8 cellular contexts compared by ENCODE assay signal in genomic region chr20:20367681-20368413, GRCh38. TPM values are rescaled to one million over a fixed set of nuclear protein-coding genes. Genes with fewer than 3 reads are reported as not detected.
DNase-seq lines count a peak whose midpoint lies in the region; ATAC-seq, FAIRE-seq and TF ChIP-seq lines count a peak whose summit lies in the region.

A gene with protein sequence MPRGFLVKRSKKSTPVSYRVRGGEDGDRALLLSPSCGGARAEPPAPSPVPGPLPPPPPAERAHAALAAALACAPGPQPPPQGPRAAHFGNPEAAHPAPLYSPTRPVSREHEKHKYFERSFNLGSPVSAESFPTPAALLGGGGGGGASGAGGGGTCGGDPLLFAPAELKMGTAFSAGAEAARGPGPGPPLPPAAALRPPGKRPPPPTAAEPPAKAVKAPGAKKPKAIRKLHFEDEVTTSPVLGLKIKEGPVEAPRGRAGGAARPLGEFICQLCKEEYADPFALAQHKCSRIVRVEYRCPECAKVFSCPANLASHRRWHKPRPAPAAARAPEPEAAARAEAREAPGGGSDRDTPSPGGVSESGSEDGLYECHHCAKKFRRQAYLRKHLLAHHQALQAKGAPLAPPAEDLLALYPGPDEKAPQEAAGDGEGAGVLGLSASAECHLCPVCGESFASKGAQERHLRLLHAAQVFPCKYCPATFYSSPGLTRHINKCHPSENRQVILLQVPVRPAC (plus strand): TSS chr20:20368104. CDS start chr20:20368268, 164 bp downstream.

- H3K27ac ChIP-seq in HepG2 (ENCODE audit: extremely low read length, insufficient read depth, low read length) (no peak within 1 kb of the TSS), right lobe of liver (no peak within 1 kb of the TSS), duodenal mucosa (ENCODE audit: low read depth, low read length) (no peak within 1 kb of the TSS), uterus (no peak within 1 kb of the TSS)

- DNase-seq in HepG2 (ENCODE audit: low spot score), result no peak
- no peak for DNase-seq in right lobe of liver
- peak; percentile 100 for DNase-seq in NCI-H748 treated with DMSO at 0.1 percent for 48 hours (lab: John Stamatoyannopoulos, UW)
- peak; percentile 54 to 96 (median 68) for DNase-seq in posterior cingulate gyrus
- DNase-seq in uterus, result no peak
- no peak for DNase-seq in Kasumi-1 (lab: John Stamatoyannopoulos, UW)

- TF ChIP-seq CTCF in HepG2 (CRISPR knock-in tag; IDR thresholded peaks at IDR 0.05) (no peak), right lobe of liver (IDR thresholded peaks at IDR 0.05) (no peak), uterus (IDR thresholded peaks at IDR 0.05) (no peak)

- no peak for TF ChIP-seq EP300 in HepG2 (IDR thresholded peaks at IDR 0.05; ENCODE audit: low read depth in 2 of 2, low read length in 2 of 2)
- TF ChIP-seq EP300 in HepG2 (CRISPR knock-in tag; IDR thresholded peaks at IDR 0.05; ENCODE audit: borderline replicate concordance), result no peak

- TF ChIP-seq RAD21 in HepG2 (CRISPR knock-in tag; IDR thresholded peaks at IDR 0.05), result no peak

- peak within 1 kb of the TSS; percentile 35 to 54 (median 41); a peak in 3 of 6 replicates for H3K4me3 ChIP-seq in HepG2 (replicated peaks in 1 of 3; ENCODE audit: insufficient read depth in 1 of 3, low read depth in 2 of 3, low read length in 3 of 3)
- peak within 1 kb of the TSS in 1 of 3 donors; percentile 10 for H3K4me3 ChIP-seq in right lobe of liver
- peak within 1 kb of the TSS; percentile 15 to 45 for H3K4me3 ChIP-seq in duodenal mucosa (ENCODE audit: low read depth in 1 of 2, low read length in 2 of 2)
- no peak within 1 kb of the TSS for H3K4me3 ChIP-seq in uterus

- H3K9me3 ChIP-seq in HepG2 (ENCODE audit: low read length) (no peaks in the 10 kb centered on the region), right lobe of liver (no peaks in the 10 kb centered on the region), duodenal mucosa (ENCODE audit: control insufficient read depth in 1 of 2, low read length in 2 of 2) (no peaks in the 10 kb centered on the region), uterus (no peaks in the 10 kb centered on the region)

- BruUV-seq in HepG2 (replicated peaks; lab: Mats Ljungman, UMichigan), result no TSS peak

- intact Hi-C loops in HepG2 (cut with micrococcal nuclease; ENCODE audit: unreplicated experiment) (no loop called here), right lobe of liver (cut with DNase I) (loop anchor here in 1 of 2 donors (10.0 kb wide), 1 partner anchor 197 kb away; no protein-coding TSS in a partner anchor), posterior cingulate gyrus (cut with DNase I) (loop anchor here (5.0 kb wide), 1 partner anchor 39 kb away; no protein-coding TSS in a partner anchor), uterus (cut with DNase I; ENCODE audit: low total_unique reads) (no loop called here)

- H3K27me3 ChIP-seq in HepG2 (ENCODE audit: control insufficient read depth in 1 of 2, insufficient read depth in 2 of 2, low read length in 2 of 2), result peaks cover 24 to 91% of the 10 kb centered on the region in 2 experiments
- H3K27me3 ChIP-seq in right lobe of liver, result peaks cover 0 to 54% of the 10 kb centered on the region in 2 donors
- peaks cover 67 to 68% of the 10 kb centered on the region in 2 donors for H3K27me3 ChIP-seq in duodenal mucosa (ENCODE audit: control insufficient read depth in 1 of 2, insufficient read depth in 2 of 2, low read length in 2 of 2)
- peaks cover 6 to 43% of the 10 kb centered on the region in 2 donors for H3K27me3 ChIP-seq in uterus

- no peak within 1 kb of the TSS for H2AFZ ChIP-seq in HepG2 (ENCODE audit: low read length)

- in situ Hi-C loops in HepG2 (cut with HindIII; ENCODE audit: extremely low pct_ligation_motif_present, low pct_unique_long_range_greater_than_20kb), result no loop called here

- FAIRE-seq in HepG2 (lab: Jason Lieb, UNC), result no peak

- 14% methylated on average over 70 of the region's 101 CpGs for WGBS in HepG2 (ENCODE audit: low lambda C conversion rate)
- whole genome bisulfite sequencing in right lobe of liver (ENCODE audit: insufficient coverage, low coverage, low lambda C conversion rate, missing lambda C conversion rate), result no CpG with 5 or more reads among the region's 101 CpGs

- CTCF ChIA-PET in HepG2 (lab: Yijun Ruan, JAX; ENCODE audit: low intra/inter-chr PET ratio, low total read pairs), result no interaction called here

- POLR2A ChIA-PET in HepG2 (lab: Yijun Ruan, JAX), result no interaction called here

- H3K36me3 ChIP-seq in HepG2 (replicated peaks in 1 of 2; ENCODE audit: control insufficient read depth in 1 of 2, insufficient read depth in 2 of 2, low read length in 2 of 2) (no peaks in the 10 kb centered on the region), right lobe of liver (no peaks in the 10 kb centered on the region), duodenal mucosa (ENCODE audit: control insufficient read depth in 1 of 2, insufficient read depth in 2 of 2, low read length in 2 of 2) (no peaks in the 10 kb centered on the region), uterus (no peaks in the 10 kb centered on the region)

- peak within 1 kb of the TSS; percentile 62 for H3K4me2 ChIP-seq in HepG2 (ENCODE audit: low read depth, low read length)

- H4K20me1 ChIP-seq in HepG2 (ENCODE audit: insufficient read depth, low read length), result no peaks in the 10 kb centered on the region; the same call in 1 of the 2 replicates

- peaks cover 29% of the 10 kb centered on the region; the same call in 1 of the 2 replicates for H3K4me1 ChIP-seq in HepG2 (ENCODE audit: insufficient read depth, low read length)
- peaks cover 0 to 18% (median 0%) of the 10 kb centered on the region in 4 donors for H3K4me1 ChIP-seq in right lobe of liver
- H3K4me1 ChIP-seq in duodenal mucosa (ENCODE audit: control insufficient read depth in 1 of 2, insufficient read depth in 2 of 2, low read length in 2 of 2), result peaks cover 7 to 16% of the 10 kb centered on the region in 2 donors
- peaks cover 0 to 16% of the 10 kb centered on the region in 2 donors for H3K4me1 ChIP-seq in uterus

- H3K79me2 ChIP-seq in HepG2 (ENCODE audit: insufficient read depth, low read length), result no peaks in the 10 kb centered on the region

- ATAC-seq in HepG2 (no peak), right lobe of liver (no peak), GM19324 (IDR thresholded peaks at IDR 0.05; ENCODE audit: low FRiP score, unreplicated experiment) (no peak)

- no peak for TF ChIP-seq POLR2A in HepG2 (IDR thresholded peaks at IDR 0.05; ENCODE audit: insufficient read depth in 1 of 2, low read depth in 2 of 2, low read length in 2 of 2)
- no peak for TF ChIP-seq POLR2A in right lobe of liver (IDR thresholded peaks at IDR 0.05)
- no peak for TF ChIP-seq POLR2A in uterus (IDR thresholded peaks at IDR 0.05)

- no peak within 1 kb of the TSS for H3K9ac ChIP-seq in HepG2 (ENCODE audit: insufficient read depth, low read depth, low read length)
- no peak within 1 kb of the TSS for H3K9ac ChIP-seq in duodenal mucosa (ENCODE audit: low read depth in 1 of 2, low read length in 2 of 2)

TF ChIP-seq in HepG2, 621 proteins besides CTCF, POLR2A, EP300 and RAD21:
- TF ChIP-seq, protein P1, sequence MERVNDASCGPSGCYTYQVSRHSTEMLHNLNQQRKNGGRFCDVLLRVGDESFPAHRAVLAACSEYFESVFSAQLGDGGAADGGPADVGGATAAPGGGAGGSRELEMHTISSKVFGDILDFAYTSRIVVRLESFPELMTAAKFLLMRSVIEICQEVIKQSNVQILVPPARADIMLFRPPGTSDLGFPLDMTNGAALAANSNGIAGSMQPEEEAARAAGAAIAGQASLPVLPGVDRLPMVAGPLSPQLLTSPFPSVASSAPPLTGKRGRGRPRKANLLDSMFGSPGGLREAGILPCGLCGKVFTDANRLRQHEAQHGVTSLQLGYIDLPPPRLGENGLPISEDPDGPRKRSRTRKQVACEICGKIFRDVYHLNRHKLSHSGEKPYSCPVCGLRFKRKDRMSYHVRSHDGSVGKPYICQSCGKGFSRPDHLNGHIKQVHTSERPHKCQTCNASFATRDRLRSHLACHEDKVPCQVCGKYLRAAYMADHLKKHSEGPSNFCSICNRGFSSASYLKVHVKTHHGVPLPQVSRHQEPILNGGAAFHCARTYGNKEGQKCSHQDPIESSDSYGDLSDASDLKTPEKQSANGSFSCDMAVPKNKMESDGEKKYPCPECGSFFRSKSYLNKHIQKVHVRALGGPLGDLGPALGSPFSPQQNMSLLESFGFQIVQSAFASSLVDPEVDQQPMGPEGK (CRISPR knock-in tag; IDR thresholded peaks at IDR 0.05), result 0 out of 2 replicates have a peak, but pooled peaks have one; percentile 12
- TF ChIP-seq TMF1 (CRISPR knock-in tag; IDR thresholded peaks at IDR 0.05; ENCODE audit: low read depth) (no peak), ZNF768 (CRISPR knock-in tag; IDR thresholded peaks at IDR 0.05) (peak; percentile 13; the same call in 1 of the 2 replicates)

RNA-seq across cellular contexts. Expression of the gene that starts here (rescaled TPM):
- total RNA-seq in HepG2 (2016; rRNA removed; fragmentation: Illumina TruSeq; extraction: Trizol) (not detected in 2 replicates), right lobe of liver (not detected), uterus (not detected)
- not detected in 2 replicates for total RNA-seq in HepG2 (2016; cell fraction: cytosol; rRNA removed; fragmentation: Illumina TruSeq; extraction: Trizol; ENCODE audit: low read depth)
- total RNA-seq in HepG2 (2016; cell fraction: insoluble cytoplasmic fraction; rRNA removed; fragmentation: Illumina TruSeq; extraction: Trizol), result not detected in 2 replicates
- not detected in 2 replicates for total RNA-seq in HepG2 (2016; cell fraction: membrane; rRNA removed; fragmentation: Illumina TruSeq; extraction: Trizol)
- total RNA-seq in HepG2 (2016; cell fraction: nucleus; rRNA removed; fragmentation: Illumina TruSeq; extraction: Trizol), result not detected in 2 replicates
- not detected in 2 replicates for polyA plus RNA-seq in HepG2 (2011; rRNA removed)
- not detected in 2 replicates for polyA plus RNA-seq in HepG2 (2011; cell fraction: cytosol; rRNA removed)
- not detected in 2 replicates for polyA plus RNA-seq in HepG2 (2011; cell fraction: nucleus; rRNA removed)
- polyA plus RNA-seq in HepG2 (2012), result not detected in 2 replicates
- polyA plus RNA-seq in HepG2 (2016; cell fraction: cytosol; fragmentation: Illumina TruSeq; extraction: Trizol; ENCODE audit: low read depth), result not detected in 2 replicates
- not detected in 2 replicates for polyA plus RNA-seq in HepG2 (2016; cell fraction: insoluble cytoplasmic fraction; fragmentation: Illumina TruSeq; extraction: Trizol; ENCODE audit: low read depth)
- polyA plus RNA-seq in HepG2 (2016; cell fraction: membrane; fragmentation: Illumina TruSeq; extraction: Trizol; ENCODE audit: low read depth), result not detected in 2 replicates
- not detected in 2 replicates for polyA plus RNA-seq in HepG2 (2016; cell fraction: nucleus; fragmentation: Illumina TruSeq; extraction: Trizol; ENCODE audit: insufficient read depth, low read depth)
- not detected in 2 replicates for polyA minus RNA-seq in HepG2 (2011; rRNA and poly(A)+ RNA removed; ENCODE audit: low replicate concordance)
- polyA minus RNA-seq in HepG2 (2011; cell fraction: cytosol; rRNA and poly(A)+ RNA removed), result not detected in 2 replicates
- polyA minus RNA-seq in HepG2 (2011; cell fraction: nucleus; rRNA and poly(A)+ RNA removed), result not detected in 2 replicates

Comparison
In these comparisons a context has a peak if more than half of its experiments do, and no peak if none do; other contexts are left out.
1. DNase-seq: peak in NCI-H748 treated with DMSO at 0.1 percent for 48 hours (single experiment) and posterior cingulate gyrus (10 of 10); none in HepG2 (single experiment), right lobe of liver (0 of 3), uterus (0 of 2) and Kasumi-1 (0 of 2).
2. H3K4me3 ChIP-seq: peak in HepG2 (3 of 3) and duodenal mucosa (2 of 2); none in uterus (0 of 2).